Comparison of ENCODE assay signal across 8 cellular contexts in genomic region chr1:32413507-32414185, GRCh38. TPM values are rescaled to one million over a fixed set of nuclear protein-coding genes. Genes with fewer than 3 reads are reported as not detected.
A peak's percentile ranks its signal among the peaks of the same experiment; 100 is the strongest.
DNase-seq lines count a peak whose midpoint lies in the region; ATAC-seq and TF ChIP-seq lines count a peak whose summit lies in the region.

No MANE protein-coding gene starts in this region.

- H3K36me3 ChIP-seq in Panc1 (ENCODE audit: control insufficient read depth, insufficient read depth, low read length) (no peaks in the 10 kb centered on the region), transverse colon (no peaks in the 10 kb centered on the region)

- 59 to 62% methylated on average over 3 to 10 of the region's 10 CpGs for WGBS in transverse colon (ENCODE audit: low coverage in 1 of 2), 2 donors

- DNase-seq in COLO829 (ENCODE audit: low spot score) (peak; percentile 59), HuH-7 (ENCODE audit: low spot score) (peak; percentile 68), Panc1 (ENCODE audit: low read depth, low spot score) (no peak), fibroblast of mammary gland (ENCODE audit: low read depth) (peak; percentile 66), osteocyte (ENCODE audit: extremely low spot score, unreplicated experiment) (no peak), transverse colon (peak; percentile 65)
- peak; percentile 56 for DNase-seq in activated T-cell treated with anti-CD3 and anti-CD28 coated beads, Interleukin-2, amount 50 U/mL, for 1 hour

- intact Hi-C loops in Panc1 (cut with micrococcal nuclease; ENCODE audit: unreplicated experiment) = no loop called here
- intact Hi-C loops in transverse colon (cut with DNase I; ENCODE audit: low total_unique reads) = no loop called here

- no peak overlapping the region for H3K4me3 ChIP-seq in Panc1 (ENCODE audit: low read depth in 2 of 2, low read length in 2 of 2)
- H3K4me3 ChIP-seq in fibroblast of mammary gland (ENCODE audit: control insufficient read depth, low read depth, low read length) = no peak overlapping the region
- no peak overlapping the region for H3K4me3 ChIP-seq in transverse colon

- CTCF ChIA-PET in Panc1 (lab: Charles Lee) = no interaction called here

- in situ Hi-C loops in Panc1 (cut with HindIII; ENCODE audit: low pct_unique_long_range_greater_than_20kb, low sequenced_read_pairs) (no loop called here), transverse colon (cut with MboI; ENCODE audit: low pct_ligation_motif_present in 1 of 4, low pct_unique_long_range_greater_than_20kb in 1 of 4, low sequenced_read_pairs in 3 of 4) (no loop called here)

- no peak overlapping the region for H3K4me3 Mint-ChIP-seq in osteocyte (ENCODE audit: unreplicated experiment)

- peaks cover 4% of the 10 kb centered on the region; the same call in 1 of the 2 replicates for H3K9me3 ChIP-seq in Panc1 (ENCODE audit: control insufficient read depth, insufficient read depth, low read depth, low read length)
- H3K9me3 ChIP-seq in transverse colon = peaks cover 6 to 7% of the 10 kb centered on the region in 2 donors

- BruUV-seq in Panc1 (replicated peaks; lab: Mats Ljungman, UMichigan) = no TSS peak

- no peaks in the 10 kb centered on the region for H3K36me3 Mint-ChIP-seq in osteocyte (ENCODE audit: unreplicated experiment)

- H3K27me3 ChIP-seq in Panc1 (ENCODE audit: control insufficient read depth, insufficient read depth, low read length) (no peaks in the 10 kb centered on the region; the same call in none of the 2 replicates), transverse colon (no peaks in the 10 kb centered on the region)

- POLR2A ChIA-PET in Panc1 (lab: Charles Lee) = no interaction called here

- TF ChIP-seq CTCF in Panc1 (IDR thresholded peaks at IDR 0.05) = peak; percentile 84
- TF ChIP-seq CTCF in fibroblast of mammary gland (conservative IDR thresholded peaks at IDR 0.05; ENCODE audit: control insufficient read depth, insufficient read depth, low read depth, low read length) = peak; percentile 81
- peak; percentile 56 for TF ChIP-seq CTCF in osteocyte (IDR thresholded peaks at IDR 0.05)
- TF ChIP-seq CTCF in transverse colon (IDR thresholded peaks at IDR 0.05) = peak; percentile 75 to 87 (median 81)

- ATAC-seq in Panc1 = peak; percentile 95
- no peak for ATAC-seq in GM18907 (IDR thresholded peaks at IDR 0.05; ENCODE audit: unreplicated experiment)

- H3K4me1 Mint-ChIP-seq in osteocyte (ENCODE audit: unreplicated experiment) = peaks cover 10% of the 10 kb centered on the region

- H3K27ac ChIP-seq in Panc1 (ENCODE audit: low read length) = no peak overlapping the region
- H3K27ac ChIP-seq in transverse colon = no peak overlapping the region

- H3K4me1 ChIP-seq in Panc1 (ENCODE audit: control insufficient read depth, insufficient read depth, low read length) (no peaks in the 10 kb centered on the region), transverse colon (peaks cover 0 to 4% (median 0%) of the 10 kb centered on the region in 4 donors)

- H3K9me3 Mint-ChIP-seq in osteocyte (ENCODE audit: unreplicated experiment) = peaks cover 15% of the 10 kb centered on the region

- H3K27ac Mint-ChIP-seq in osteocyte (ENCODE audit: unreplicated experiment) = no peak overlapping the region

- no peak for TF ChIP-seq POLR2A in transverse colon (IDR thresholded peaks at IDR 0.05)

- peaks cover 32% of the 10 kb centered on the region for H3K27me3 Mint-ChIP-seq in osteocyte (ENCODE audit: unreplicated experiment)

- no peak for TF ChIP-seq EP300 in transverse colon (IDR thresholded peaks at IDR 0.05; ENCODE audit: low read depth)

RNA-seq across cellular contexts. Expression of gene BSDC1, which starts 19.4 kb away (rescaled TPM):
- total RNA-seq in Panc1 (2021; ENCODE audit: unreplicated experiment) (64.9 TPM), osteocyte (71.2 and 77.4 TPM in 2 replicates), transverse colon (100 to 1,000 TPM in 3 of 4 donors, 10 to 100 TPM in 1; 94.8 to 140 (median 117) TPM)
- 58.6 TPM for polyA plus RNA-seq in Panc1 (2012; ENCODE audit: insufficient read length)

RNA-seq across cellular contexts. Expression of gene ZBTB8B, which starts 51.2 kb away (rescaled TPM):
- total RNA-seq in Panc1 (2021; ENCODE audit: unreplicated experiment) (0.08 TPM), osteocyte (0.08 and 0.10 TPM in 2 replicates), transverse colon (under 1 TPM in 1 of 4 donors, not detected in 3; under 0.01 TPM)
- 0.04 TPM for polyA plus RNA-seq in Panc1 (2012; ENCODE audit: insufficient read length)

RNA-seq across cellular contexts. Expression of gene TSSK3, which starts 51.3 kb away (rescaled TPM):
- total RNA-seq in Panc1 (2021; ENCODE audit: unreplicated experiment) = 3.6 TPM
- 1.3 TPM for polyA plus RNA-seq in Panc1 (2012; ENCODE audit: insufficient read length)
- 3.5 and 4.4 TPM in 2 replicates for total RNA-seq in osteocyte
- total RNA-seq in transverse colon = 1 to 10 TPM in 2 of 4 donors, not detected in 2; 1.3 to 1.4 TPM

RNA-seq across cellular contexts. Expression of gene FAM229A, which starts 51.4 kb away (rescaled TPM):
- total RNA-seq in Panc1 (2021; ENCODE audit: unreplicated experiment) = 6.7 TPM
- 7.8 TPM for polyA plus RNA-seq in Panc1 (2012; ENCODE audit: insufficient read length)
- total RNA-seq in osteocyte = 8.5 and 8.8 TPM in 2 replicates
- 10 to 100 TPM; 12.1 to 59.1 (median 21.1) TPM for total RNA-seq in transverse colon

Comparison
In these comparisons a context has a peak if more than half of its experiments do, and no peak if none do; other contexts are left out.
1. DNase-seq: peak in COLO829 (single experiment), HuH-7 (single experiment), activated T-cell treated with anti-CD3 and anti-CD28 coated beads, Interleukin-2, amount 50 U/mL, for 1 hour (single experiment), fibroblast of mammary gland (single experiment) and transverse colon (single experiment); none in Panc1 (single experiment) and osteocyte (single experiment).
2. Peak in every context shown above with its lines, with median percentiles within 50 percentile points of each other: CTCF ChIP-seq.